Comparison of ENCODE assay signal across 8 cellular contexts in genomic region chr9:98117984-98118639, GRCh38. TPM values are rescaled to one million over a fixed set of nuclear protein-coding genes. Genes with fewer than 3 reads are reported as not detected.
DNase-seq lines count a peak whose midpoint lies in the region; TF ChIP-seq lines count a peak whose summit lies in the region.

No MANE protein-coding gene starts in this region.

- H3K4me3 ChIP-seq in LNCaP clone FGC (ENCODE audit: low read depth, low read length): peak overlapping the region; percentile 55
- peak overlapping the region; percentile 82 for H3K4me3 ChIP-seq in effector memory CD4-positive, alpha-beta T cell (ENCODE audit: insufficient read depth, low read depth, low read length, poor library complexity, severe bottlenecking)
- peak overlapping the region; percentile 66 for H3K4me3 ChIP-seq in urinary bladder (ENCODE audit: low read depth, low read length)

- TF ChIP-seq CTCF in GM10248 (IDR thresholded peaks at IDR 0.05; ENCODE audit: control extremely low read depth, extremely low read depth, low read depth, missing control alignments) (peak; percentile 56), LNCaP clone FGC (IDR thresholded peaks at IDR 0.05; ENCODE audit: control insufficient read depth, extremely low read depth, insufficient read depth) (0 out of 2 replicates have a peak, but pooled peaks have one; percentile 3)

- 61% methylated on average over 5 of the region's 5 CpGs for WGBS in urinary bladder

- peaks cover 38% of the 10 kb centered on the region for H3K4me1 ChIP-seq in effector memory CD4-positive, alpha-beta T cell (ENCODE audit: control insufficient read depth, insufficient read depth, low read length, poor library complexity, severe bottlenecking)
- no peaks in the 10 kb centered on the region for H3K4me1 ChIP-seq in urinary bladder (ENCODE audit: insufficient read depth)

- no peaks in the 10 kb centered on the region for H3K27me3 ChIP-seq in effector memory CD4-positive, alpha-beta T cell (replicated peaks; ENCODE audit: control insufficient read depth, insufficient read depth, low read length, poor library complexity, severe bottlenecking)

- DNase-seq in GM10248 (ENCODE audit: extremely low spot score) (peak; percentile 78), H4 (ENCODE audit: low spot score) (peak; percentile 39), LNCaP clone FGC (ENCODE audit: low read depth) (no peak), myocyte (ENCODE audit: low read depth) (peak; percentile 74), islet precursor cell (no peak)
- DNase-seq in activated CD4-positive, CD25-positive, alpha-beta regulatory T cell treated with anti-CD3 and anti-CD28 coated beads, Interleukin-2, amount 50 U/mL, for 72 hours: peak; percentile 47
- peak in 1 of 3 donors; percentile 33 for DNase-seq in effector memory CD4-positive, alpha-beta T cell

- POLR2A ChIA-PET in GM10248 (lab: Yijun Ruan, JAX): no interaction called here

- H3K27ac ChIP-seq in effector memory CD4-positive, alpha-beta T cell (ENCODE audit: insufficient read depth, low read length, poor library complexity, severe bottlenecking): peak overlapping the region; percentile 89
- peak overlapping the region; percentile 19 for H3K27ac ChIP-seq in urinary bladder (ENCODE audit: low read depth)

- CTCF ChIA-PET in GM10248 (lab: Yijun Ruan, JAX): interaction anchor here (0.6 to 5.8 kb wide), 24 partner anchors 8 to 673 kb away, joined by 3 to 36 read pairs (median 4); partner anchors contain the start of gene TBC1D2

- H3K9me3 ChIP-seq in effector memory CD4-positive, alpha-beta T cell (ENCODE audit: control insufficient read depth, low read length): no peaks in the 10 kb centered on the region

- no peaks in the 10 kb centered on the region for H3K36me3 ChIP-seq in effector memory CD4-positive, alpha-beta T cell (ENCODE audit: control insufficient read depth, insufficient read depth, low read length)
- no peaks in the 10 kb centered on the region for H3K36me3 ChIP-seq in urinary bladder (ENCODE audit: insufficient read depth)

RNA-seq across cellular contexts. Expression of gene TRIM14, which starts 0.9 kb away (rescaled TPM):
- 17.8 and 18.9 TPM in 2 replicates for total RNA-seq in H4 (2014; rRNA removed; shearing (Covaris generic))
- total RNA-seq in myocyte: 4.6 and 5.3 TPM in 2 replicates
- 2.7 TPM for polyA plus RNA-seq in myocyte (2012)
- total RNA-seq in urinary bladder: 4.2 TPM
- polyA plus RNA-seq in urinary bladder: 8.5 TPM

Comparison
In these comparisons a context has a peak if more than half of its experiments do, and no peak if none do; other contexts are left out.
1. DNase-seq: peak in GM10248 (single experiment), H4 (single experiment), activated CD4-positive, CD25-positive, alpha-beta regulatory T cell treated with anti-CD3 and anti-CD28 coated beads, Interleukin-2, amount 50 U/mL, for 72 hours (single experiment) and myocyte (single experiment); none in LNCaP clone FGC (single experiment) and islet precursor cell (single experiment).
2. Peak in every context shown above with its lines, with median percentiles within 50 percentile points of each other: H3K4me3 ChIP-seq.